Comparison of ENCODE assay signal across 8 cellular contexts in genomic region chr15:50424066-50424890, GRCh38. TPM values are rescaled to one million over a fixed set of nuclear protein-coding genes. Genes with fewer than 3 reads are reported as not detected.
DNase-seq lines count a peak whose midpoint lies in the region; ATAC-seq and TF ChIP-seq lines count a peak whose summit lies in the region.

USP8 (plus strand) TSS chr15:50424405; CDS start chr15:50439074, 14,669 bp downstream.

- TF ChIP-seq CTCF in fibroblast of pulmonary artery (IDR thresholded peaks at IDR 0.05; ENCODE audit: low read length, missing control alignments): no peak

- no peaks in the 10 kb centered on the region for H3K9me3 Mint-ChIP-seq in natural killer cell treated with Interleukin-12 subunit alpha and Interleukin-12 subunit beta and Interleukin-15 and Interleukin-18, amount 100 ng/mL, for 72 hours

- H3K36me3 Mint-ChIP-seq in natural killer cell treated with Interleukin-12 subunit alpha and Interleukin-12 subunit beta and Interleukin-15 and Interleukin-18, amount 100 ng/mL, for 72 hours: peaks cover 4% of the 10 kb centered on the region

- no peaks in the 10 kb centered on the region for H3K27me3 Mint-ChIP-seq in natural killer cell treated with Interleukin-12 subunit alpha and Interleukin-12 subunit beta and Interleukin-15 and Interleukin-18, amount 100 ng/mL, for 72 hours

- ATAC-seq in natural killer cell treated with Interleukin-12 subunit alpha and Interleukin-12 subunit beta and Interleukin-15 and Interleukin-18, amount 100 ng/mL, for 72 hours: peak; percentile 99
- peak; percentile 98 for ATAC-seq in stimulated activated naive CD8-positive, alpha-beta T cell treated with anti-CD3 and anti-CD28 coated beads, Interleukin-15, Interleukin-2, amounts not matched to agents 100 U/mL and 50 U/mL, for 24 hours

- no peaks in the 10 kb centered on the region for H3K27me3 ChIP-seq in H7 (ENCODE audit: control insufficient read depth, insufficient read depth, low read length)

- H3K36me3 ChIP-seq in H7 (replicated peaks; ENCODE audit: control insufficient read depth, insufficient read depth, low read length): peaks cover 3% of the 10 kb centered on the region; the same call in 1 of the 2 replicates

- H3K4me3 ChIP-seq in H7 (ENCODE audit: insufficient read depth, low read depth, low read length): peak within 1 kb of the TSS; percentile 92
- peak within 1 kb of the TSS; percentile 91 for H3K4me3 ChIP-seq in fibroblast of pulmonary artery (replicated peaks; ENCODE audit: low read depth, low read length)

- peak within 1 kb of the TSS; percentile 77 to 90 for H3K27ac Mint-ChIP-seq in natural killer cell treated with Interleukin-12 subunit alpha and Interleukin-12 subunit beta and Interleukin-15 and Interleukin-18, amount 100 ng/mL, for 72 hours

- DNase-seq in ELF-1 (ENCODE audit: low read depth, low spot score): peak; percentile 100
- DNase-seq in H7: peak; percentile 96
- DNase-seq in M059J (ENCODE audit: low read depth): peak; percentile 97
- DNase-seq in SHP77 (lab: John Stamatoyannopoulos, UW): peak; percentile 97 to 98
- DNase-seq in activated effector memory CD4-positive, alpha-beta T cell treated with Interleukin-2 at 50 U/mL for 16 hours: peak; percentile 87
- peak; percentile 97 for DNase-seq in fibroblast of pulmonary artery (ENCODE audit: low read depth)
- DNase-seq in natural killer cell treated with Interleukin-12 subunit alpha and Interleukin-12 subunit beta and Interleukin-15 and Interleukin-18, amount 100 ng/mL, for 72 hours (ENCODE audit: low spot score): peak; percentile 96
- DNase-seq in stimulated activated naive CD8-positive, alpha-beta T cell treated with anti-CD3 and anti-CD28 coated beads, Interleukin-15, Interleukin-2, amounts not matched to agents 100 U/mL and 50 U/mL, for 24 hours: peak; percentile 98

- H3K4me3 Mint-ChIP-seq in natural killer cell treated with Interleukin-12 subunit alpha and Interleukin-12 subunit beta and Interleukin-15 and Interleukin-18, amount 100 ng/mL, for 72 hours: peak within 1 kb of the TSS; percentile 95

- H3K4me1 Mint-ChIP-seq in natural killer cell treated with Interleukin-12 subunit alpha and Interleukin-12 subunit beta and Interleukin-15 and Interleukin-18, amount 100 ng/mL, for 72 hours (ENCODE audit: low read depth in 2 of 2): peaks cover 19 to 29% of the 10 kb centered on the region in 2 donors

RNA-seq across cellular contexts. Expression of gene USP8, which starts in this region (rescaled TPM):
- 58.6 and 71.0 TPM in 2 replicates for total RNA-seq in H7 (2014; rRNA removed; shearing (Covaris generic))
- 24.6 and 44.1 TPM in 2 replicates for total RNA-seq in M059J (2014; rRNA removed; shearing (Covaris generic))
- total RNA-seq in natural killer cell treated with Interleukin-12 subunit alpha and Interleukin-12 subunit beta and Interleukin-15 and Interleukin-18, amount 100 ng/mL, for 72 hours: 10 to 100 TPM; 61.1 to 72.0 TPM

Comparison
In these comparisons a context has a peak if more than half of its experiments do, and no peak if none do; other contexts are left out.
1. Peak in every context shown above with its lines: DNase-seq, ATAC-seq and H3K4me3 ChIP-seq.